Comparison of ENCODE assay signal across 1 cellular context in genomic region chr9:108671156-108671555, GRCh38.
TF ChIP-seq lines count a peak whose summit lies in the region.

No MANE protein-coding gene starts in this region.

TF ChIP-seq in SK-N-SH treated with all-trans-retinoic acid at 6 μM for 48 hours, 23 proteins besides CTCF, POLR2A, EP300 and RAD21 (continued from another document):
- TF ChIP-seq, protein P1, sequence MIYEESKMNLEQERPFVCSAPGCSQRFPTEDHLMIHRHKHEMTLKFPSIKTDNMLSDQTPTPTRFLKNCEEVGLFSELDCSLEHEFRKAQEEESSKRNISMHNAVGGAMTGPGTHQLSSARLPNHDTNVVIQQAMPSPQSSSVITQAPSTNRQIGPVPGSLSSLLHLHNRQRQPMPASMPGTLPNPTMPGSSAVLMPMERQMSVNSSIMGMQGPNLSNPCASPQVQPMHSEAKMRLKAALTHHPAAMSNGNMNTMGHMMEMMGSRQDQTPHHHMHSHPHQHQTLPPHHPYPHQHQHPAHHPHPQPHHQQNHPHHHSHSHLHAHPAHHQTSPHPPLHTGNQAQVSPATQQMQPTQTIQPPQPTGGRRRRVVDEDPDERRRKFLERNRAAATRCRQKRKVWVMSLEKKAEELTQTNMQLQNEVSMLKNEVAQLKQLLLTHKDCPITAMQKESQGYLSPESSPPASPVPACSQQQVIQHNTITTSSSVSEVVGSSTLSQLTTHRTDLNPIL (CRISPR knock-in tag; IDR thresholded peaks at IDR 0.05; ENCODE audit: low read depth) = no peak
- no peak for TF ChIP-seq OSR1 (CRISPR knock-in tag; IDR thresholded peaks at IDR 0.05)
- TF ChIP-seq ZNF565 (CRISPR knock-in tag; conservative IDR thresholded peaks at IDR 0.05; ENCODE audit: low read depth) = no peak
- TF ChIP-seq RARB (CRISPR knock-in tag; IDR thresholded peaks at IDR 0.05) = no peak
TF ChIP-seq in SK-N-SH treated with all-trans-retinoic acid at 6 μM for 48 hours: peak in this region for 0.
